17 cellular contexts compared by ENCODE assay signal in the genomic region with DNA sequence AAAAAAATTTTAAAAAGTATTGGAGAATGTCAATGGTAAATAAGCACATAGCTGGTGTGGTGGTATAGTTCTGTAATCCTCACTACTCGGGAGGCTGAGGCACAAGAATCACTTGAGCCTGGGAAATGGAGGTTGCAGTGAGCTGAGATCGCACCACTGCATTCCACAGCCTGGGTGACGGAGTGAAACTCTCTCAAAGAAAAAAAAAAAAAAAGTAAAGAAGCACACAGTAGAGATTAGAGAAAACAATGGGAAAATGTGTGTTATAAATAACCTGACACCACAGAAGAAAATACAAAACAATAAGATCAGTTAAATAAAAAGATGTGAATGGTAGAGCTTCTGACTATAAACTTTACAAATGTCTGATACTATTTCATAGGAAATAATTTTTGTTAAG.
A peak's percentile ranks its signal among the peaks of the same experiment; 100 is the strongest.
DNase-seq lines count a peak whose midpoint lies in the region; ATAC-seq, FAIRE-seq and TF ChIP-seq lines count a peak whose summit lies in the region.
"Had no signal": no experiment of that assay in that cellular context is flagged by ENCODE, and none has a peak within 500 bp of the region (broad histone marks: within the 10 kb centered on the region; RNA-seq: fewer than 3 reads in every experiment).

No MANE protein-coding gene starts in this region.

- no peaks in the 10 kb centered on the region for H4K20me1 ChIP-seq in H9 (ENCODE audit: control insufficient read depth, insufficient read depth, insufficient read length)
- no peaks in the 10 kb centered on the region for H4K20me1 ChIP-seq in K562 (replicated peaks; ENCODE audit: control insufficient read depth, insufficient read depth, low read length)
- no peaks in the 10 kb centered on the region for H4K20me1 ChIP-seq in hepatocyte (ENCODE audit: insufficient read depth, poor library complexity, severe bottlenecking)

- H3K4me3 Mint-ChIP-seq in H9: no peak overlapping the region
- H3K4me3 Mint-ChIP-seq in progenitor cell of endocrine pancreas (ENCODE audit: low read depth): no peak overlapping the region
- H3K4me3 Mint-ChIP-seq: CD4-positive, alpha-beta memory T cell; HFFc6 had no signal

- H3K4me2 ChIP-seq in H9 (ENCODE audit: insufficient read depth, insufficient read length, low read length) (no peak overlapping the region), K562 (ENCODE audit: insufficient read depth, low read length) (no peak overlapping the region), hepatocyte (no peak overlapping the region)

- H3K36me3 ChIP-seq in K562 (ENCODE audit: control insufficient read depth, insufficient read depth, low read length): no peaks in the 10 kb centered on the region
- no peaks in the 10 kb centered on the region for H3K36me3 ChIP-seq in hepatocyte (replicated peaks; ENCODE audit: insufficient read depth, low read depth)
- H3K36me3 ChIP-seq: BE2C had no signal

- in situ Hi-C loops in K562 (cut with MboI): no loop called here

- H3K4me3 ChIP-seq in K562 (no peak overlapping the region), fibroblast of pulmonary artery (replicated peaks; ENCODE audit: low read depth, low read length) (no peak overlapping the region), hepatocyte (no peak overlapping the region)

- H3K4me1 Mint-ChIP-seq in H9 (peaks cover 21 to 23% of the 10 kb centered on the region in 2 experiments), progenitor cell of endocrine pancreas (ENCODE audit: low read depth) (peaks cover 3% of the 10 kb centered on the region)

- H2BK120ac ChIP-seq in H9 (ENCODE audit: low read depth, low read length, poor library complexity, severe bottlenecking): no peak overlapping the region

- POLR2A ChIA-PET in K562 (lab: Yijun Ruan, JAX): interaction anchor here (0.7 to 1.2 kb wide), 2 partner anchors 9 to 262 kb away, joined by 3 to 6 read pairs; no protein-coding TSS in a partner anchor

- no peak for TF ChIP-seq CTCF in H9 (conservative IDR thresholded peaks at IDR 0.05)
- TF ChIP-seq CTCF in K562 (IDR thresholded peaks at IDR 0.05 in 2 of 3, conservative IDR thresholded peaks at IDR 0.05 in 1 of 3; ENCODE audit: insufficient read depth in 2 of 3, low read depth in 1 of 3, low read length in 3 of 3): no peak
- no peak for TF ChIP-seq CTCF in fibroblast of pulmonary artery (IDR thresholded peaks at IDR 0.05; ENCODE audit: low read length, missing control alignments)
- no peak for TF ChIP-seq CTCF in progenitor cell of endocrine pancreas (IDR thresholded peaks at IDR 0.05; ENCODE audit: unreplicated experiment)
- TF ChIP-seq CTCF in hepatocyte (IDR thresholded peaks at IDR 0.05; ENCODE audit: poor library complexity): no peak

- H3K9me1 ChIP-seq in K562 (ENCODE audit: control insufficient read depth, insufficient read depth, low read length): no peaks in the 10 kb centered on the region

- H3K27ac ChIP-seq in H9 (ENCODE audit: insufficient read length, low read depth, low read length) (no peak overlapping the region), K562 (ENCODE audit: extremely low read depth, low read depth, low read length) (no peak overlapping the region), substantia nigra (ENCODE audit: low read depth, low read length, poor library complexity, severe bottlenecking) (no peak overlapping the region), hepatocyte (no peak overlapping the region)

- H2BK5ac ChIP-seq in H9 (ENCODE audit: insufficient read length, low read length): no peak overlapping the region

- no peaks in the 10 kb centered on the region for H3K9me3 ChIP-seq in H9 (ENCODE audit: control insufficient read depth, low read depth, low read length)
- no peaks in the 10 kb centered on the region for H3K9me3 ChIP-seq in K562 (replicated peaks; ENCODE audit: control insufficient read depth, insufficient read depth, low read depth, low read length)
- H3K9me3 ChIP-seq in hepatocyte (ENCODE audit: low read depth): no peaks in the 10 kb centered on the region
- H3K9me3 ChIP-seq: BE2C had no signal

- no peak overlapping the region for H3K4ac ChIP-seq in H9 (ENCODE audit: low read depth, low read length)

- no peak overlapping the region for H4K5ac ChIP-seq in H9 (ENCODE audit: insufficient read length, low read depth, low read length)

- H3K27ac Mint-ChIP-seq in H9: peak overlapping the region; percentile 41 to 87 (median 84)
- H3K27ac Mint-ChIP-seq in progenitor cell of endocrine pancreas: peak overlapping the region; percentile 80
- H3K27ac Mint-ChIP-seq: CD4-positive, alpha-beta memory T cell; HFFc6 had no signal

- H3K56ac ChIP-seq in H9 (ENCODE audit: insufficient read length, low read depth, low read length): no peak overlapping the region

- no peak for TF ChIP-seq EP300 in K562 (IDR thresholded peaks at IDR 0.05; ENCODE audit: low read length)

- no peak overlapping the region for H3T11ph ChIP-seq in H9 (ENCODE audit: low read length)

- no peaks in the 10 kb centered on the region for H3K9me2 ChIP-seq in hepatocyte (replicated peaks; ENCODE audit: insufficient read depth)

- H2AFZ ChIP-seq in H9 (ENCODE audit: low read length) (no peak overlapping the region), K562 (ENCODE audit: low read depth, low read length) (no peak overlapping the region), hepatocyte (no peak overlapping the region)

- no peaks in the 10 kb centered on the region for H3K23me2 ChIP-seq in H9 (ENCODE audit: insufficient read length, low read depth, low read length, poor library complexity, severe bottlenecking)

- BruUV-seq in K562 (replicated peaks; lab: Mats Ljungman, UMichigan): no TSS peak

- no peaks in the 10 kb centered on the region for H3K4me1 ChIP-seq in H9 (ENCODE audit: insufficient read depth, low read length)
- H3K4me1 ChIP-seq in K562 (replicated peaks in 1 of 2; ENCODE audit: control insufficient read depth in 2 of 2, insufficient read depth in 2 of 2, low read length in 2 of 2): peaks cover 0 to 3% of the 10 kb centered on the region in 2 experiments; a peak in 2 of 5 replicates
- H3K4me1 ChIP-seq in hepatocyte (ENCODE audit: insufficient read depth): peaks cover 3% of the 10 kb centered on the region
- H3K4me1 ChIP-seq: BE2C had no signal

- H3K18ac ChIP-seq in H9 (ENCODE audit: insufficient read length, low read depth, low read length): no peak overlapping the region

- no peak for TF ChIP-seq RAD21 in K562 (CRISPR knock-in tag; conservative IDR thresholded peaks at IDR 0.05 in 1 of 2, IDR thresholded peaks at IDR 0.05 in 1 of 2)

- H3K23ac ChIP-seq in H9 (ENCODE audit: insufficient read length, low read depth, low read length): no peak overlapping the region

- H2AK5ac ChIP-seq in H9 (ENCODE audit: insufficient read length, low read length): no peak overlapping the region

- H4K91ac ChIP-seq in H9 (ENCODE audit: insufficient read length, low read depth, low read length): no peak overlapping the region

- CTCF ChIA-PET in K562 (lab: Yijun Ruan, JAX; ENCODE audit: low intra/inter-chr PET ratio): no interaction called here

- H2BK12ac ChIP-seq in H9 (ENCODE audit: insufficient read length, low read depth, low read length): no peak overlapping the region

- no peak overlapping the region for H2BK20ac ChIP-seq in H9 (ENCODE audit: low read depth, low read length, poor library complexity, severe bottlenecking)

- H3K27me3 ChIP-seq in H9 (ENCODE audit: insufficient read depth, low read length) (no peaks in the 10 kb centered on the region), K562 (ENCODE audit: control insufficient read depth in 2 of 2, insufficient read depth in 2 of 2, low read length in 2 of 2) (no peaks in the 10 kb centered on the region), hepatocyte (no peaks in the 10 kb centered on the region)
- H3K27me3 ChIP-seq: BE2C had no signal

- H3K27me3 Mint-ChIP-seq in H9 (ENCODE audit: low read depth) (no peaks in the 10 kb centered on the region), progenitor cell of endocrine pancreas (no peaks in the 10 kb centered on the region)
- H3K27me3 Mint-ChIP-seq: CD4-positive, alpha-beta memory T cell had no signal

- no peak overlapping the region for H3K14ac ChIP-seq in H9 (ENCODE audit: insufficient read depth, low read length)

- no peak for TF ChIP-seq POLR2A in K562 (conservative IDR thresholded peaks at IDR 0.05)

- H3K79me1 ChIP-seq in H9 (ENCODE audit: insufficient read depth, low read depth, low read length, poor library complexity, severe bottlenecking): no peaks in the 10 kb centered on the region

- no peak for FAIRE-seq in K562 (lab: Jason Lieb, UNC)
- FAIRE-seq: HepG2 had no signal

- H2BK15ac ChIP-seq in H9 (ENCODE audit: low read depth, low read length): no peak overlapping the region

- no peak overlapping the region for H4K8ac ChIP-seq in H9 (replicated peaks; ENCODE audit: insufficient read length, low read depth, low read length)

- no peak overlapping the region for H3K9ac ChIP-seq in H9 (ENCODE audit: extremely low read depth, insufficient read length, low read length)
- no peak overlapping the region for H3K9ac ChIP-seq in K562 (ENCODE audit: insufficient read depth in 1 of 2, low read depth in 2 of 2, low read length in 2 of 2)

- intact Hi-C loops in K562 (cut with micrococcal nuclease): no loop called here

- no CpG with 5 or more reads among the region's 3 CpGs for WGBS in H9 (ENCODE audit: extremely low coverage, insufficient read length, low lambda C conversion rate)
- WGBS in K562 (ENCODE audit: insufficient coverage, low coverage, missing lambda C conversion rate): 72% methylated on average over 3 of the region's 3 CpGs
- WGBS in hepatocyte (ENCODE audit: low lambda C conversion rate, missing lambda C conversion rate): 70% methylated on average over 3 of the region's 3 CpGs

- ATAC-seq in K562 (peak; percentile 42), HG03108 (IDR thresholded peaks at IDR 0.05; ENCODE audit: unreplicated experiment) (no peak)
- ATAC-seq: HepG2 had no signal

- H3K79me2 ChIP-seq in H9 (ENCODE audit: insufficient read depth, low read length): no peaks in the 10 kb centered on the region
- no peaks in the 10 kb centered on the region for H3K79me2 ChIP-seq in K562 (ENCODE audit: control insufficient read depth, insufficient read depth, low read length)
- H3K79me2 ChIP-seq in hepatocyte: peaks cover 3% of the 10 kb centered on the region

- H3K36me3 Mint-ChIP-seq in H9 (ENCODE audit: insufficient read depth in 1 of 3, low read depth in 3 of 3) (peaks cover 3 to 17% (median 13%) of the 10 kb centered on the region in 3 experiments; a peak in 6 of 7 replicates), progenitor cell of endocrine pancreas (ENCODE audit: insufficient read depth) (peaks cover 20% of the 10 kb centered on the region)

- H3K9me3 Mint-ChIP-seq in H9 (no peaks in the 10 kb centered on the region), progenitor cell of endocrine pancreas (ENCODE audit: low read depth) (no peaks in the 10 kb centered on the region)
- H3K9me3 Mint-ChIP-seq: HFFc6 had no signal

- DNase-seq in H9 (no peak), K562 (ENCODE audit: extremely low read depth in 1 of 4, low spot score in 3 of 4) (no peak), fibroblast of pulmonary artery (ENCODE audit: low read depth) (peak; percentile 18), progenitor cell of endocrine pancreas (ENCODE audit: low spot score, unreplicated experiment) (no peak), substantia nigra (lab: John Stamatoyannopoulos, UW) (no peak), hepatocyte (ENCODE audit: low spot score) (no peak), NCI-H510A treated with DMSO at 0.1 percent for 48 hours (lab: John Stamatoyannopoulos, UW) (no peak)
- DNase-seq: BE2C; CD4-positive, alpha-beta memory T cell; DND-41; HFFc6; Karpas-422; NCI-H1930; NCI-H510A; SIG-M5 had no signal

TF ChIP-seq in K562, 482 proteins besides CTCF, POLR2A, EP300 and RAD21 (continues in another document):
- TF ChIP-seq XRCC3 (IDR thresholded peaks at IDR 0.05): no peak
